Comparison of ENCODE assay signal across 20 cellular contexts in genomic region chr13:39875583-39875982, GRCh38.
DNase-seq lines count a peak whose midpoint lies in the region; ATAC-seq, FAIRE-seq and TF ChIP-seq lines count a peak whose summit lies in the region.
"Had no signal": no experiment of that assay in that cellular context is flagged by ENCODE, and none has a peak within 500 bp of the region (broad histone marks: within the 10 kb centered on the region; RNA-seq: fewer than 3 reads in every experiment).

No MANE protein-coding gene starts in this region.

- H3K23ac ChIP-seq in mesenchymal stem cell (ENCODE audit: low read length in 2 of 2) = no peak overlapping the region

- H2BK120ac ChIP-seq in mesenchymal stem cell (ENCODE audit: low read depth, low read length) = no peak overlapping the region

- no peaks in the 10 kb centered on the region for H3K79me1 ChIP-seq in mesenchymal stem cell (replicated peaks; ENCODE audit: low read length, poor library complexity, severe bottlenecking)

- no peak overlapping the region for H3K4me2 ChIP-seq in mesenchymal stem cell (ENCODE audit: low read length, poor library complexity, severe bottlenecking)
- H3K4me2 ChIP-seq: KMS-11 had no signal

- H3K4me3 ChIP-seq in right atrium auricular region = no peak overlapping the region
- peak overlapping the region in 1 of 2 experiments; percentile 17 for H3K4me3 ChIP-seq in mesenchymal stem cell (ENCODE audit: insufficient read depth in 1 of 2, low read depth in 1 of 2, low read length in 2 of 2)
- H3K4me3 ChIP-seq: ascending aorta, coronary artery, pancreas, Peyer's patch, tibial artery had no signal

- H3K9me3 ChIP-seq in right atrium auricular region (no peaks in the 10 kb centered on the region), mesenchymal stem cell (ENCODE audit: control insufficient read depth, low read length) (no peaks in the 10 kb centered on the region)
- H3K9me3 ChIP-seq: ascending aorta, pancreas, Peyer's patch, tibial artery had no signal

- H3K18ac ChIP-seq in mesenchymal stem cell (ENCODE audit: low read depth in 1 of 2, low read length in 2 of 2) = no peak overlapping the region

- no peak overlapping the region for H4K8ac ChIP-seq in mesenchymal stem cell (ENCODE audit: low read length)

- H3K4me1 ChIP-seq in right atrium auricular region (peaks cover 0 to 36% of the 10 kb centered on the region in 2 donors), mesenchymal stem cell (ENCODE audit: control insufficient read depth, insufficient read depth, low read depth, low read length) (peaks cover 3% of the 10 kb centered on the region)
- H3K4me1 ChIP-seq: pancreas, Peyer's patch had no signal

- H3K27me3 ChIP-seq in right atrium auricular region (no peaks in the 10 kb centered on the region), mesenchymal stem cell (ENCODE audit: control insufficient read depth in 1 of 2, insufficient read depth in 1 of 2, low read length in 2 of 2) (no peaks in the 10 kb centered on the region)
- H3K27me3 ChIP-seq: ascending aorta, pancreas, Peyer's patch, tibial artery had no signal

- TF ChIP-seq CTCF in right atrium auricular region (IDR thresholded peaks at IDR 0.05) = no peak

- ATAC-seq in left cardiac atrium = peak; percentile 24 to 29
- no peak for ATAC-seq in activated CD4-positive, CD25-positive, alpha-beta regulatory T cell treated with anti-CD3 and anti-CD28 coated beads, Interleukin-2, amount 50 U/mL, for 24 hours

- H2BK12ac ChIP-seq in mesenchymal stem cell (ENCODE audit: low read length in 2 of 2) = no peak overlapping the region

- H3K27ac ChIP-seq in right atrium auricular region = peak overlapping the region in 1 of 2 donors; percentile 24
- no peak overlapping the region for H3K27ac ChIP-seq in mesenchymal stem cell (ENCODE audit: low read length, poor library complexity, severe bottlenecking)
- H3K27ac ChIP-seq: epithelial cell of prostate, KMS-11, pancreas, Peyer's patch, tibial artery had no signal

- H2BK15ac ChIP-seq in mesenchymal stem cell (ENCODE audit: low read depth, poor library complexity, severe bottlenecking) = no peak overlapping the region

- H4K91ac ChIP-seq in mesenchymal stem cell (ENCODE audit: low read length) = no peak overlapping the region

- peak overlapping the region; percentile 35 for H3K9ac ChIP-seq in mesenchymal stem cell (ENCODE audit: low read length)
- H3K9ac ChIP-seq: KMS-11 had no signal

- intact Hi-C loops in left cardiac atrium (cut with DNase I) = loop anchor here in 1 of 2 donors (10.0 kb wide), 1 partner anchor 369 kb away; no protein-coding TSS in a partner anchor

- DNase-seq in left cardiac atrium (peak; percentile 51), right atrium auricular region (ENCODE audit: low spot score) (no peak), mesenchymal stem cell (no peak), GF-D8 (lab: John Stamatoyannopoulos, UW) (no peak), activated T-cell treated with anti-CD3 and anti-CD28 coated beads for 4 hours (no peak), kidney tubule cell (ENCODE audit: low spot score) (no peak)
- DNase-seq: activated CD4-positive, alpha-beta T cell treated with anti-CD3 and anti-CD28 coated beads, Interleukin-2, amount 10 ng/mL, durations not matched to agents 24 days and 14 days; activated CD8-positive, alpha-beta memory T cell treated with anti-CD3 and anti-CD28 coated beads, Interleukin-2, amount 50 U/mL, for 48 hours; CD4-positive, CD25-positive, alpha-beta regulatory T cell; NCI-H1105; NCI-H2171 treated with DMSO at 0.1 percent for 48 hours; pancreas; Peyer's patch; tibial artery had no signal

- H2AFZ ChIP-seq in mesenchymal stem cell (ENCODE audit: low read depth, low read length) = no peak overlapping the region

- H2AK5ac ChIP-seq in mesenchymal stem cell (ENCODE audit: low read length, severe bottlenecking) = no peak overlapping the region

- no peak overlapping the region for H2BK5ac ChIP-seq in mesenchymal stem cell (ENCODE audit: low read depth, low read length, poor library complexity, severe bottlenecking)

- no peak overlapping the region for H3K14ac ChIP-seq in mesenchymal stem cell (ENCODE audit: low read length in 2 of 2)

- H3K36me3 ChIP-seq in right atrium auricular region (no peaks in the 10 kb centered on the region), mesenchymal stem cell (ENCODE audit: control insufficient read depth in 1 of 2, insufficient read depth in 2 of 2, low read depth in 1 of 2, low read length in 2 of 2) (no peaks in the 10 kb centered on the region)
- H3K36me3 ChIP-seq: ascending aorta, pancreas, Peyer's patch, tibial artery had no signal

- peak; percentile 43 for FAIRE-seq in endometrium (lab: Jason Lieb, UNC)
- FAIRE-seq: pancreas had no signal

- 73% methylated on average over 3 of the region's 7 CpGs for WGBS in mesenchymal stem cell

- no peak overlapping the region for H3K4ac ChIP-seq in mesenchymal stem cell (ENCODE audit: low read depth in 1 of 2, low read length in 2 of 2)

Comparison
In these comparisons a context has a peak if more than half of its experiments do, and no peak if none do; other contexts are left out.
1. ATAC-seq: peak in left cardiac atrium (2 of 2); none in activated CD4-positive, CD25-positive, alpha-beta regulatory T cell treated with anti-CD3 and anti-CD28 coated beads, Interleukin-2, amount 50 U/mL, for 24 hours (0 of 2).